Comparison of ENCODE assay signal across 11 cellular contexts in the genomic region with DNA sequence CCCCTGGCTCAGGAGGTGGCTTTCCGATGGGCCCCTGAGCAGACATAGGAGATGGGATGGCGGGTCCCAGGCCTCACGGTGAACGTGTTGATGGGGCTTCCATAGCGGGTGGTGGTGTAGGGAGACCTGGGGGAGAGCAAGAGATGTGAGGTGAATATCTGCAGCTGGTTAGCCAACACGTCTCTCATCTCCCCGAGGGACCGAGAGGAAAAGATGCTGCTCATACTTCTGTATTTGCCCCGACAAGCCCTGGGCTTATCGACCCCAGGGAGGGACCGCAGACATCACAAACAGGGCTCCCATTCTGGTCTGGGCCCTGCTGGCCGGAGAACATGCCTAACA. TPM values are rescaled to one million over a fixed set of nuclear protein-coding genes. Genes with fewer than 3 reads are reported as not detected.
DNase-seq lines count a peak whose midpoint lies in the region; ATAC-seq and TF ChIP-seq lines count a peak whose summit lies in the region.
"Had no signal": no experiment of that assay in that cellular context is flagged by ENCODE, and none has a peak within 500 bp of the region (broad histone marks: within the 10 kb centered on the region; RNA-seq: fewer than 3 reads in every experiment).

No MANE protein-coding gene starts in this region.

- H3K4me3 ChIP-seq in right cardiac atrium (ENCODE audit: low read length) (no peak overlapping the region), stomach (peak overlapping the region in 1 of 4 donors; percentile 47)

- DNase-seq in activated T-cell treated with anti-CD3 and anti-CD28 coated beads, Interleukin-2, amount 50 U/mL, for 24 hours = peak; percentile 40
- no peak for DNase-seq in activated T-cell treated with anti-CD3 and anti-CD28 coated beads, Interleukin-2, amount 50 U/mL, for 48 hours
- DNase-seq in T-cell (no peak), right cardiac atrium (no peak), stomach (no peak), A172 (ENCODE audit: low spot score) (no peak), KBM-7 (no peak)
- no peak for DNase-seq in stimulated activated CD4-positive, alpha-beta T cell treated with anti-CD3 and anti-CD28 coated beads, Interleukin-4, amount 100 ng/mL, for 1 hour
- DNase-seq: NCI-H2081 treated with DMSO at 0.1 percent for 48 hours had no signal

- in situ Hi-C loops in KBM-7 (cut with MboI; ENCODE audit: low pct_unique_long_range_greater_than_20kb, low sequenced_read_pairs) = no loop called here

- no peak for TF ChIP-seq POLR2A in stomach (IDR thresholded peaks at IDR 0.05)

- ATAC-seq in T-cell (replicated peaks in 1 of 4) (no peak), right cardiac atrium (no peak)

- peak overlapping the region; percentile 76 for H3K4me3 Mint-ChIP-seq in activated T-cell treated with anti-CD3 and anti-CD28 coated beads, Interleukin-2, amount 50 U/mL, for 24 hours
- H3K4me3 Mint-ChIP-seq in T-cell = peak overlapping the region; percentile 56 to 68 (median 60)

- H3K27me3 ChIP-seq in right cardiac atrium (ENCODE audit: control insufficient read depth, insufficient read depth) (no peaks in the 10 kb centered on the region), stomach (peaks cover 0 to 30% (median 0%) of the 10 kb centered on the region in 3 donors)

- TF ChIP-seq EP300 in stomach (IDR thresholded peaks at IDR 0.05) = no peak

- H3K36me3 Mint-ChIP-seq in activated T-cell treated with anti-CD3 and anti-CD28 coated beads, Interleukin-2, amount 50 U/mL, for 24 hours (ENCODE audit: low read depth) = no peaks in the 10 kb centered on the region
- H3K36me3 Mint-ChIP-seq in T-cell = no peaks in the 10 kb centered on the region

- H3K27me3 Mint-ChIP-seq in activated T-cell treated with anti-CD3 and anti-CD28 coated beads, Interleukin-2, amount 50 U/mL, for 24 hours = peaks cover 3% of the 10 kb centered on the region
- H3K27me3 Mint-ChIP-seq in T-cell = no peaks in the 10 kb centered on the region

- TF ChIP-seq CTCF in stomach (IDR thresholded peaks at IDR 0.05) = no peak

- POLR2A ChIA-PET in T-cell (lab: Charles Lee) = no interaction called here

- CTCF ChIA-PET in T-cell (lab: Charles Lee) = interaction anchor here in 1 of 2 donors (0.6 to 1.6 kb wide), 4 partner anchors 52 to 444 kb away, joined by 3 to 6 read pairs (median 3); a partner anchor contains a TSS

- peaks cover 41% of the 10 kb centered on the region for H3K4me1 Mint-ChIP-seq in activated T-cell treated with anti-CD3 and anti-CD28 coated beads, Interleukin-2, amount 50 U/mL, for 24 hours (ENCODE audit: low read depth)
- peaks cover 0 to 13% (median 10%) of the 10 kb centered on the region in 3 donors for H3K4me1 Mint-ChIP-seq in T-cell

- H3K27ac Mint-ChIP-seq in activated T-cell treated with anti-CD3 and anti-CD28 coated beads, Interleukin-2, amount 50 U/mL, for 24 hours = peak overlapping the region; percentile 87
- H3K27ac Mint-ChIP-seq in T-cell = peak overlapping the region in 1 of 2 donors; percentile 71

- H3K27ac ChIP-seq in right cardiac atrium (ENCODE audit: low read length) = peak overlapping the region; percentile 21
- peak overlapping the region in 3 of 5 donors; percentile 44 to 70 (median 67) for H3K27ac ChIP-seq in stomach
- H3K27ac ChIP-seq: SK-N-MC had no signal

- H3K4me1 ChIP-seq in right cardiac atrium (ENCODE audit: control insufficient read depth, insufficient read depth, low read length) (peaks cover 3% of the 10 kb centered on the region), stomach (peaks cover 46 to 80% (median 54%) of the 10 kb centered on the region in 4 donors)

- WGBS in right cardiac atrium = 88% methylated on average over 12 of the region's 12 CpGs
- 80 to 86% (median 83%) methylated on average over 6 to 12 of the region's 12 CpGs for WGBS in stomach, 5 donors

- intact Hi-C loops in right cardiac atrium (cut with DNase I) (no loop called here), stomach (cut with DNase I; ENCODE audit: low total_unique reads) (no loop called here)

- no peaks in the 10 kb centered on the region for H3K9me3 ChIP-seq in right cardiac atrium (ENCODE audit: control insufficient read depth, low read length)
- H3K9me3 ChIP-seq in stomach = no peaks in the 10 kb centered on the region

- H3K36me3 ChIP-seq in stomach = peaks cover 0 to 55% (median 32%) of the 10 kb centered on the region in 4 donors

- no peaks in the 10 kb centered on the region for H3K9me3 Mint-ChIP-seq in activated T-cell treated with anti-CD3 and anti-CD28 coated beads, Interleukin-2, amount 50 U/mL, for 24 hours
- no peaks in the 10 kb centered on the region for H3K9me3 Mint-ChIP-seq in T-cell

RNA-seq across cellular contexts. Expression of a gene that starts 38.7 kb away (rescaled TPM):
- under 1 TPM in 4 of 5 donors, not detected in 1; 0.05 to 0.18 (median 0.08) TPM for total RNA-seq in T-cell
- 1 to 10 TPM in 3 of 4 donors, under 1 TPM in 1; 0.64 to 2.4 (median 1.6) TPM for total RNA-seq in right cardiac atrium
- polyA plus RNA-seq in right cardiac atrium = 1.8 TPM
- total RNA-seq in stomach = 10 to 100 TPM; 27.4 to 81.7 (median 69.0) TPM
- polyA plus RNA-seq in stomach = 10 to 100 TPM; 40.5 to 99.2 (median 86.6) TPM
- total RNA-seq in A172 (2014; rRNA removed; shearing (Covaris generic)) = 0.02 TPM in 1 of 2 replicates, not detected in the other
- total RNA-seq: mononuclear cell had no signal

RNA-seq across cellular contexts. Expression of a gene that starts 53.4 kb away (rescaled TPM):
- total RNA-seq in T-cell = 10 to 100 TPM; 46.0 to 55.5 (median 47.6) TPM
- 10 to 100 TPM; 21.6 to 29.6 (median 26.9) TPM for total RNA-seq in right cardiac atrium
- 21.8 TPM for polyA plus RNA-seq in right cardiac atrium
- total RNA-seq in stomach = 10 to 100 TPM in 4 of 5 donors, 1 to 10 TPM in 1; 3.8 to 24.6 (median 21.4) TPM
- polyA plus RNA-seq in stomach = 10 to 100 TPM; 10.7 to 13.4 (median 11.6) TPM
- total RNA-seq in A172 (2014; rRNA removed; shearing (Covaris generic)) = 14.5 and 20.4 TPM in 2 replicates

Comparison
In these comparisons a context has a peak if more than half of its experiments do, and no peak if none do; other contexts are left out.
1. RNA of a gene that starts 38.7 kb away (total RNA-seq): 27.4 to 81.7 TPM in stomach; 0.64 to 2.4 TPM in right cardiac atrium, 0.05 to 0.18 TPM in T-cell and 0.02 TPM in A172; every median in the first group is over 4 times any median in the second.